In the genomic region with DNA sequence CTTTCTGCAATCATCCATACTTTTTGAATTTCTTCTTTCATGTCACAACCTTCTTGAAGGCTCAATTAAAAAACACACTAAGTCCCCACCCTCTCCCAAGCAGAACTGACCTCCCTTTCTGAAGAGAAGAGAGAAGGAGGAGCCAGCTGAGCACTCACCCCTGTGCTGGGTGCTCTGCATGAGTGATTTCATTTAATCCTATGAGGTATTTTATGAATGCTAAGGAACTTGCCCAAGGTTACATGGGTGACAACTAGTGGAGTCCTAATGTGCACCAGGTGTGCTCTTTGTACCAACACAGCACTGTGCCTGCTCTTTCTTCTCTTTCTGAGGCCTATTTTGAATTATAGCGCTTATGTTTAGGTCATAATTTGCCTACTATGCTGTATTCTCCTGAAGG, we compare ENCODE assay signal across 19 cellular contexts.
"Had no signal": no experiment of that assay in that cellular context is flagged by ENCODE, and none has a peak within 500 bp of the region (broad histone marks: within the 10 kb centered on the region; RNA-seq: fewer than 3 reads in every experiment).

No MANE protein-coding gene starts in this region.

- DNase-seq: activated CD4-positive, alpha-beta memory T cell treated with anti-CD3 and anti-CD28 coated beads for 36 hours; activated CD8-positive, alpha-beta memory T cell treated with anti-CD3 and anti-CD28 coated beads, Interleukin-2, amount 10 ng/mL, durations not matched to agents 7 days and 5 days; activated effector memory CD4-positive, alpha-beta T cell treated with Interleukin-2 at 50 U/mL for 16 hours; activated T-cell treated with anti-CD3 and anti-CD28 coated beads, Interleukin-2, amount 50 U/mL, for 24 hours; amniotic stem cell; body of pancreas; central memory CD4-positive, alpha-beta T cell; foreskin fibroblast; kidney glomerular epithelial cell; occipital lobe; right lobe of liver; stimulated activated naive CD8-positive, alpha-beta T cell treated with anti-CD3 and anti-CD28 coated beads, Interleukin-15, amount 100 ng/mL, for 72 hours; T-cell; T1000; testis had no signal

- H3K27ac Mint-ChIP-seq: activated CD4-positive, alpha-beta memory T cell treated with anti-CD3 and anti-CD28 coated beads for 36 hours; activated CD8-positive, alpha-beta memory T cell treated with anti-CD3 and anti-CD28 coated beads, Interleukin-2, amount 10 ng/mL, durations not matched to agents 7 days and 5 days; activated naive CD4-positive, alpha-beta T cell treated with anti-CD3 and anti-CD28 coated beads, Interleukin-2, amount 50 U/mL, for 24 hours; activated T-cell treated with anti-CD3 and anti-CD28 coated beads, Interleukin-2, amount 50 U/mL, for 24 hours; natural killer cell treated with Interleukin-12 subunit alpha and Interleukin-12 subunit beta and Interleukin-15 and Interleukin-18, amount 100 ng/mL, for 72 hours; T-cell had no signal

- H3K4me1 Mint-ChIP-seq: activated CD8-positive, alpha-beta memory T cell treated with anti-CD3 and anti-CD28 coated beads, Interleukin-2, amount 10 ng/mL, durations not matched to agents 7 days and 5 days; activated naive CD4-positive, alpha-beta T cell treated with anti-CD3 and anti-CD28 coated beads, Interleukin-2, amount 50 U/mL, for 24 hours; stimulated activated naive CD8-positive, alpha-beta T cell treated with anti-CD3 and anti-CD28 coated beads, Interleukin-15, amount 100 ng/mL, for 72 hours; T-cell had no signal

- H3K27ac ChIP-seq: body of pancreas, coronary artery, prostate gland, right lobe of liver had no signal

- H3K27me3 Mint-ChIP-seq: activated CD4-positive, alpha-beta memory T cell treated with anti-CD3 and anti-CD28 coated beads for 36 hours; activated CD8-positive, alpha-beta memory T cell treated with anti-CD3 and anti-CD28 coated beads, Interleukin-2, amount 10 ng/mL, durations not matched to agents 7 days and 5 days; activated naive CD4-positive, alpha-beta T cell treated with anti-CD3 and anti-CD28 coated beads, Interleukin-2, amount 50 U/mL, for 24 hours; activated T-cell treated with anti-CD3 and anti-CD28 coated beads, Interleukin-2, amount 50 U/mL, for 24 hours; natural killer cell treated with Interleukin-12 subunit alpha and Interleukin-12 subunit beta and Interleukin-15 and Interleukin-18, amount 100 ng/mL, for 72 hours; stimulated activated naive CD8-positive, alpha-beta T cell treated with anti-CD3 and anti-CD28 coated beads, Interleukin-15, amount 100 ng/mL, for 72 hours; T-cell had no signal

- ATAC-seq: activated CD8-positive, alpha-beta memory T cell treated with anti-CD3 and anti-CD28 coated beads, Interleukin-2, amount 10 ng/mL, durations not matched to agents 7 days and 5 days; body of pancreas; natural killer cell treated with Interleukin-12 subunit alpha and Interleukin-12 subunit beta and Interleukin-15 and Interleukin-18, amount 100 ng/mL, for 72 hours; right lobe of liver; stimulated activated naive CD8-positive, alpha-beta T cell treated with anti-CD3 and anti-CD28 coated beads, Interleukin-15, amount 100 ng/mL, for 72 hours; T-cell had no signal

- H3K9me3 Mint-ChIP-seq: activated CD4-positive, alpha-beta memory T cell treated with anti-CD3 and anti-CD28 coated beads for 36 hours; activated naive CD4-positive, alpha-beta T cell treated with anti-CD3 and anti-CD28 coated beads, Interleukin-2, amount 50 U/mL, for 24 hours; activated T-cell treated with anti-CD3 and anti-CD28 coated beads, Interleukin-2, amount 50 U/mL, for 24 hours; natural killer cell treated with Interleukin-12 subunit alpha and Interleukin-12 subunit beta and Interleukin-15 and Interleukin-18, amount 100 ng/mL, for 72 hours; stimulated activated naive CD8-positive, alpha-beta T cell treated with anti-CD3 and anti-CD28 coated beads, Interleukin-15, amount 100 ng/mL, for 72 hours; T-cell had no signal

- H3K4me3 Mint-ChIP-seq: activated CD4-positive, alpha-beta memory T cell treated with anti-CD3 and anti-CD28 coated beads for 36 hours; activated CD8-positive, alpha-beta memory T cell treated with anti-CD3 and anti-CD28 coated beads, Interleukin-2, amount 10 ng/mL, durations not matched to agents 7 days and 5 days; activated naive CD4-positive, alpha-beta T cell treated with anti-CD3 and anti-CD28 coated beads, Interleukin-2, amount 50 U/mL, for 24 hours; activated T-cell treated with anti-CD3 and anti-CD28 coated beads, Interleukin-2, amount 50 U/mL, for 24 hours; natural killer cell treated with Interleukin-12 subunit alpha and Interleukin-12 subunit beta and Interleukin-15 and Interleukin-18, amount 100 ng/mL, for 72 hours; stimulated activated naive CD8-positive, alpha-beta T cell treated with anti-CD3 and anti-CD28 coated beads, Interleukin-15, amount 100 ng/mL, for 72 hours; T-cell had no signal

- H3K36me3 Mint-ChIP-seq: activated CD4-positive, alpha-beta memory T cell treated with anti-CD3 and anti-CD28 coated beads for 36 hours; activated CD8-positive, alpha-beta memory T cell treated with anti-CD3 and anti-CD28 coated beads, Interleukin-2, amount 10 ng/mL, durations not matched to agents 7 days and 5 days; activated naive CD4-positive, alpha-beta T cell treated with anti-CD3 and anti-CD28 coated beads, Interleukin-2, amount 50 U/mL, for 24 hours; natural killer cell treated with Interleukin-12 subunit alpha and Interleukin-12 subunit beta and Interleukin-15 and Interleukin-18, amount 100 ng/mL, for 72 hours; T-cell had no signal
